ENCODE assay signal across 8 cellular contexts in genomic region chr10:19809481-19809880, GRCh38.
"Had no signal": no experiment of that assay in that cellular context is flagged by ENCODE, and none has a peak within 500 bp of the region (broad histone marks: within the 10 kb centered on the region; RNA-seq: fewer than 3 reads in every experiment).

No MANE protein-coding gene starts in this region.

- H3K9ac ChIP-seq: GM23248 had no signal

- H3K4me2 ChIP-seq: GM23338 had no signal

- H3K36me3 ChIP-seq: HAP-1 had no signal

- H2AFZ ChIP-seq: GM23248, GM23338 had no signal

- H3K9me3 ChIP-seq: HAP-1 had no signal

- DNase-seq: GM23248, GOT3, H7, H9, HCEC 1CT, HFFc6 had no signal

- H3K4me1 ChIP-seq: HAP-1 had no signal

- H3K27ac ChIP-seq: GM23248 had no signal

- H3K4me3 ChIP-seq: GM23248, GM23338, HAP-1 had no signal
